In the genomic region with DNA sequence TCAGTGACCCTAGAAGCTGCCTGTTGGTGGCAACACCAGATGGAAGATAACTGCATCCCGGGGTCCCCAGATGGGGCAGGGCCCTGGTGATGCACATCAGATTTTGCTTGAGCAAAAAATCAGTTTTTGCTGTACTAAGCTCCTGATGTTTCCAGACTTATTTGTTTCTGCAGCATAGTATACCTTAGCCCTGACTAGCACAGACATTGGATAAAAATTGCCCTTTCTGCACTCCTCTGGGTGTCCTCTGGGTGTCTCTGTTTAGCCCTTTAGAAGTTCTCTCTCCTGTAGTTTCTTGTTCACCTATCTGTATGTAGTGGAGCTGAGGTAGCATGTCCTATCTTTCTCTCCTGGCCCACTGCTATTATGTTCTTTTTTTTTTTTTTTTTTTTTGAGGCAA, we compare ENCODE assay signal across 8 cellular contexts. TPM values are rescaled to one million over a fixed set of nuclear protein-coding genes. Genes with fewer than 3 reads are reported as not detected.
A peak's percentile ranks its signal among the peaks of the same experiment; 100 is the strongest.
DNase-seq lines count a peak whose midpoint lies in the region; FAIRE-seq and TF ChIP-seq lines count a peak whose summit lies in the region.

No MANE protein-coding gene starts in this region.

- POLR2A ChIA-PET in HEK293T (lab: Yijun Ruan, JAX) = no interaction called here

- no peaks in the 10 kb centered on the region for H3K4me1 Mint-ChIP-seq in activated T-helper 1 cell treated with anti-CD3 and anti-CD28 coated beads, Interleukin-12 subunit alpha, Interleukin-12 subunit beta, Interleukin-2, Interleukin-4 antibody, amounts not matched to agents 30 ng/mL and 10 ng/mL and 1 ng/mL, durations not matched to agents 14 hours and 24 hours and 36 hours (ENCODE audit: low read depth)

- DNase-seq in EH (ENCODE audit: low read depth) (peak; percentile 15), HEK293T (ENCODE audit: extremely low spot score) (peak; percentile 35), RCC 7860 (ENCODE audit: low spot score) (peak; percentile 8), fibroblast of the aortic adventitia (ENCODE audit: low read depth) (peak; percentile 9), hippocampal formation (lab: John Stamatoyannopoulos, UW) (no peak), SK-N-DZ (ENCODE audit: low spot score) (no peak)
- no peak for DNase-seq in activated T-helper 1 cell treated with anti-CD3 and anti-CD28 coated beads, Interleukin-12 subunit alpha, Interleukin-12 subunit beta, Interleukin-2, Interleukin-4 antibody, amounts not matched to agents 30 ng/mL and 10 ng/mL and 1 ng/mL, durations not matched to agents 14 hours and 24 hours and 36 hours (ENCODE audit: low spot score)
- DNase-seq in stimulated activated naive CD4-positive, alpha-beta T cell treated with Interleukin-2 at 50 U/mL for 16 hours (lab: John Stamatoyannopoulos, UW) = no peak

- H3K9me3 Mint-ChIP-seq in activated T-helper 1 cell treated with anti-CD3 and anti-CD28 coated beads, Interleukin-12 subunit alpha, Interleukin-12 subunit beta, Interleukin-2, Interleukin-4 antibody, amounts not matched to agents 30 ng/mL and 10 ng/mL and 1 ng/mL, durations not matched to agents 14 hours and 24 hours and 36 hours = no peaks in the 10 kb centered on the region

- no peak overlapping the region for H3K4me3 ChIP-seq in fibroblast of the aortic adventitia (ENCODE audit: low read depth, low read length)

- H3K27ac Mint-ChIP-seq in activated T-helper 1 cell treated with anti-CD3 and anti-CD28 coated beads, Interleukin-12 subunit alpha, Interleukin-12 subunit beta, Interleukin-2, Interleukin-4 antibody, amounts not matched to agents 30 ng/mL and 10 ng/mL and 1 ng/mL, durations not matched to agents 14 hours and 24 hours and 36 hours = no peak overlapping the region

- peaks cover 44% of the 10 kb centered on the region for H3K27me3 Mint-ChIP-seq in activated T-helper 1 cell treated with anti-CD3 and anti-CD28 coated beads, Interleukin-12 subunit alpha, Interleukin-12 subunit beta, Interleukin-2, Interleukin-4 antibody, amounts not matched to agents 30 ng/mL and 10 ng/mL and 1 ng/mL, durations not matched to agents 14 hours and 24 hours and 36 hours (ENCODE audit: insufficient read depth)

- no peak overlapping the region for H3K4me3 Mint-ChIP-seq in activated T-helper 1 cell treated with anti-CD3 and anti-CD28 coated beads, Interleukin-12 subunit alpha, Interleukin-12 subunit beta, Interleukin-2, Interleukin-4 antibody, amounts not matched to agents 30 ng/mL and 10 ng/mL and 1 ng/mL, durations not matched to agents 14 hours and 24 hours and 36 hours

- H3K36me3 Mint-ChIP-seq in activated T-helper 1 cell treated with anti-CD3 and anti-CD28 coated beads, Interleukin-12 subunit alpha, Interleukin-12 subunit beta, Interleukin-2, Interleukin-4 antibody, amounts not matched to agents 30 ng/mL and 10 ng/mL and 1 ng/mL, durations not matched to agents 14 hours and 24 hours and 36 hours (ENCODE audit: low read depth) = no peaks in the 10 kb centered on the region

- intact Hi-C loops in activated T-helper 1 cell treated with anti-CD3 and anti-CD28 coated beads, Interleukin-12 subunit alpha, Interleukin-12 subunit beta, Interleukin-2, Interleukin-4 antibody, amounts not matched to agents 30 ng/mL and 10 ng/mL and 1 ng/mL, durations not matched to agents 14 hours and 24 hours and 36 hours (cut with micrococcal nuclease) = loop anchor here (1.0 to 10.0 kb wide), 3 partner anchors 158 to 428 kb away; no protein-coding TSS in a partner anchor

- TF ChIP-seq CTCF in fibroblast of the aortic adventitia (IDR thresholded peaks at IDR 0.05; ENCODE audit: insufficient read depth, low read length) = peak; percentile 36

- CTCF ChIA-PET in HEK293T (lab: Yijun Ruan, JAX) = no interaction called here

- no peak for FAIRE-seq in RCC 7860 (lab: Jason Lieb, UNC)

TF ChIP-seq in HEK293T, 16 proteins besides CTCF, POLR2A, EP300 and RAD21:
- no peak for TF ChIP-seq FOXA1 (IDR thresholded peaks at IDR 0.05)
- TF ChIP-seq ELF4 (IDR thresholded peaks at IDR 0.05) = no peak
- no peak for TF ChIP-seq LEF1 (IDR thresholded peaks at IDR 0.05; ENCODE audit: borderline replicate concordance)
- TF ChIP-seq HDGF (IDR thresholded peaks at IDR 0.05; ENCODE audit: borderline replicate concordance) = no peak
- no peak for TF ChIP-seq TARDBP (IDR thresholded peaks at IDR 0.05)
- TF ChIP-seq ZNF384 (IDR thresholded peaks at IDR 0.05) = no peak
- TF ChIP-seq FOXM1 (IDR thresholded peaks at IDR 0.05; ENCODE audit: borderline replicate concordance) = no peak
- no peak for TF ChIP-seq BHLHE40 (IDR thresholded peaks at IDR 0.05; ENCODE audit: borderline replicate concordance)
- TF ChIP-seq, protein P1, sequence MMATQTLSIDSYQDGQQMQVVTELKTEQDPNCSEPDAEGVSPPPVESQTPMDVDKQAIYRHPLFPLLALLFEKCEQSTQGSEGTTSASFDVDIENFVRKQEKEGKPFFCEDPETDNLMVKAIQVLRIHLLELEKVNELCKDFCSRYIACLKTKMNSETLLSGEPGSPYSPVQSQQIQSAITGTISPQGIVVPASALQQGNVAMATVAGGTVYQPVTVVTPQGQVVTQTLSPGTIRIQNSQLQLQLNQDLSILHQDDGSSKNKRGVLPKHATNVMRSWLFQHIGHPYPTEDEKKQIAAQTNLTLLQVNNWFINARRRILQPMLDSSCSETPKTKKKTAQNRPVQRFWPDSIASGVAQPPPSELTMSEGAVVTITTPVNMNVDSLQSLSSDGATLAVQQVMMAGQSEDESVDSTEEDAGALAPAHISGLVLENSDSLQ (IDR thresholded peaks at IDR 0.05) = no peak
- no peak for TF ChIP-seq SP1 (IDR thresholded peaks at IDR 0.05)
- no peak for TF ChIP-seq NFRKB (IDR thresholded peaks at IDR 0.05)
- no peak for TF ChIP-seq FOXK2 (IDR thresholded peaks at IDR 0.05)
- TF ChIP-seq CTBP1 (IDR thresholded peaks at IDR 0.05; ENCODE audit: borderline replicate concordance) = no peak
- no peak for TF ChIP-seq SUZ12 (IDR thresholded peaks at IDR 0.05)
- TF ChIP-seq ARNT (IDR thresholded peaks at IDR 0.05) = no peak
- TF ChIP-seq L3MBTL2 (conservative IDR thresholded peaks at IDR 0.05) = no peak

RNA-seq across cellular contexts. Expression of a gene that starts 30.3 kb away (rescaled TPM):
- not detected in 2 replicates for total RNA-seq in fibroblast of the aortic adventitia (ENCODE audit: low replicate concordance)
- total RNA-seq in activated T-helper 1 cell treated with anti-CD3 and anti-CD28 coated beads, Interleukin-12 subunit alpha, Interleukin-12 subunit beta, Interleukin-2, Interleukin-4 antibody, amounts not matched to agents 30 ng/mL and 10 ng/mL and 1 ng/mL, durations not matched to agents 14 hours and 24 hours and 36 hours = 0.44 and 0.65 TPM in 2 replicates
- polyA plus RNA-seq in SK-N-DZ (2014; cell fraction: cytosol; rRNA removed) = not detected in 2 replicates
- not detected in 2 replicates for polyA plus RNA-seq in SK-N-DZ (2014; cell fraction: nucleus; rRNA removed)

RNA-seq across cellular contexts. Expression of a gene that starts 30.7 kb away (rescaled TPM):
- not detected in 2 replicates for total RNA-seq in fibroblast of the aortic adventitia (ENCODE audit: low replicate concordance)
- total RNA-seq in activated T-helper 1 cell treated with anti-CD3 and anti-CD28 coated beads, Interleukin-12 subunit alpha, Interleukin-12 subunit beta, Interleukin-2, Interleukin-4 antibody, amounts not matched to agents 30 ng/mL and 10 ng/mL and 1 ng/mL, durations not matched to agents 14 hours and 24 hours and 36 hours = 2.5 and 2.9 TPM in 2 replicates
- 0.03 TPM in 1 of 2 replicates, not detected in the other for polyA plus RNA-seq in SK-N-DZ (2014; cell fraction: cytosol; rRNA removed)
- not detected in 2 replicates for polyA plus RNA-seq in SK-N-DZ (2014; cell fraction: nucleus; rRNA removed)

Comparison
In these comparisons a context has a peak if more than half of its experiments do, and no peak if none do; other contexts are left out.
1. DNase-seq: peak in EH (single experiment), HEK293T (single experiment), RCC 7860 (single experiment) and fibroblast of the aortic adventitia (single experiment); none in hippocampal formation (0 of 2), activated T-helper 1 cell treated with anti-CD3 and anti-CD28 coated beads, Interleukin-12 subunit alpha, Interleukin-12 subunit beta, Interleukin-2, Interleukin-4 antibody, amounts not matched to agents 30 ng/mL and 10 ng/mL and 1 ng/mL, durations not matched to agents 14 hours and 24 hours and 36 hours (single experiment), SK-N-DZ (single experiment) and stimulated activated naive CD4-positive, alpha-beta T cell treated with Interleukin-2 at 50 U/mL for 16 hours (single experiment).